8 cellular contexts compared by ENCODE assay signal in genomic region chr6:154508573-154509375, GRCh38. TPM values are rescaled to one million over a fixed set of nuclear protein-coding genes. Genes with fewer than 3 reads are reported as not detected.
A peak's percentile ranks its signal among the peaks of the same experiment; 100 is the strongest.
DNase-seq lines count a peak whose midpoint lies in the region; ATAC-seq and TF ChIP-seq lines count a peak whose summit lies in the region.

No MANE protein-coding gene starts in this region.

- TF ChIP-seq CTCF in fibroblast of villous mesenchyme (IDR thresholded peaks at IDR 0.05; ENCODE audit: insufficient read depth, low read depth, low read length) = no peak

- no peaks in the 10 kb centered on the region for H3K9me3 ChIP-seq in ES-I3 (ENCODE audit: control insufficient read depth, insufficient read depth, low read length)

- peaks cover 16% of the 10 kb centered on the region; the same call in 1 of the 2 replicates for H3K4me1 ChIP-seq in ES-I3 (ENCODE audit: insufficient read depth, low read length)

- no peaks in the 10 kb centered on the region for H3K36me3 ChIP-seq in ES-I3 (ENCODE audit: insufficient read depth, low read length)

- peak overlapping the region; percentile 86 for H3K4me3 ChIP-seq in fibroblast of villous mesenchyme (ENCODE audit: low read depth, low read length)

- DNase-seq in OCI-M1 (lab: John Stamatoyannopoulos, UW) (peak; percentile 56), fibroblast of villous mesenchyme (ENCODE audit: low read depth) (peak; percentile 48), renal cortical epithelial cell (ENCODE audit: low read depth) (peak; percentile 76)
- DNase-seq in stimulated activated CD4-positive, alpha-beta T cell treated with anti-CD3 and anti-CD28 coated beads, Interleukin-15, amount 100 ng/mL, for 24 hours = no peak

- ATAC-seq in HG03196 (IDR thresholded peaks at IDR 0.05; ENCODE audit: unreplicated experiment) (no peak), HG03469 (IDR thresholded peaks at IDR 0.05; ENCODE audit: unreplicated experiment) (no peak), HG03095 (IDR thresholded peaks at IDR 0.05; ENCODE audit: unreplicated experiment) (no peak)

- H3K9ac ChIP-seq in ES-I3 (ENCODE audit: low read depth, low read length) = peak overlapping the region; percentile 78; the same call in 1 of the 2 replicates

RNA-seq across cellular contexts. Expression of gene CNKSR3, which starts 1.7 kb away (rescaled TPM):
- total RNA-seq in fibroblast of villous mesenchyme (3.2 and 4.7 TPM in 2 replicates), renal cortical epithelial cell (14.9 and 39.6 TPM in 2 replicates)
